23 cellular contexts compared by ENCODE assay signal in the genomic region with DNA sequence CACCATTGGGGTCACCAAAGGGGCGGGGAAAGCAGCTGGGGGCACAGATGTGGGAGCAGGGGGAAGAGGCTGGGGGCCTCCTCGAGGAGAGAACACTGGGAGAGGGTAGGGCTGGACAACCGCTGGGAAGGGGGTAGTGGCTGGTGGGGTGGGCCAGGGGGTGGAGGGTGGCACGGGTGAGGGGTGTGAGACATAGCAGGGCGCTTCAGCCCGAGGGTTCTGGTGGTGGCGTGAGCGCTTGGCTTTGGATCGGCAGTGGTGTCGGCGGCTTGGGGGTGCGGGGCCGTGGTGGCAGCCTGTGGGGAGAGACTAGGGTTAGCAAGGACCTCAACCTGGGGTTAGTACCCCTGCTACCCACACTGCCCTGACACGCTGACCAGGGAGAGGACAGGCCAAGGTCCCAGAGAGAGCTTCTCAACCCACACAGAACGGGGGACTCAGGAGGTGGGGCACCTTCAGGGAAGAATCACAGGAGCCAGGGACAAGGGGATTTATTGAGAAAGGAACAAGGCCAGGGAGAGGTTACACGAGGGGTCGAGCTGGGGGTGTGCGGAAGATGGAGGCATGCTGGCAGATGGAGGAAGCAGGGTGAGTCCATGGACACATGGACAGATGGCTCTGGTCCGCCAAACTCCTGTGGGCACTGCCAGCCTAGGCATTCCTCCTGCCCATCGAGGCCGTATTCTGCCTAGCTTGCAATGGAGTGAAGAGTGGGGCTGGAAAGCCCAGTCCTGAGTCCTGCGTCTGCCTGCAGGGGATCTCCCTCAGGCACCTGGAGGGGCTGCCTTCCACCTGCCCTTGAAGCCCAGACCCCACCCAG. TPM values are rescaled to one million over a fixed set of nuclear protein-coding genes. Genes with fewer than 3 reads are reported as not detected.
DNase-seq lines count a peak whose midpoint lies in the region; ATAC-seq and TF ChIP-seq lines count a peak whose summit lies in the region.
"Had no signal": no experiment of that assay in that cellular context is flagged by ENCODE, and none has a peak within 500 bp of the region (broad histone marks: within the 10 kb centered on the region; RNA-seq: fewer than 3 reads in every experiment).

No MANE protein-coding gene starts in this region.

- ATAC-seq in natural killer cell = peak in 2 of 3 donors; percentile 0 to 1
- ATAC-seq in natural killer cell treated with Interleukin-12 subunit alpha and Interleukin-12 subunit beta and Interleukin-15 and Interleukin-18, amount 100 ng/mL, for 72 hours = no peak
- peak; percentile 1 for ATAC-seq in effector memory CD8-positive, alpha-beta T cell (replicated peaks)
- ATAC-seq in upper lobe of right lung = no peak
- ATAC-seq in HG02642 (IDR thresholded peaks at IDR 0.05; ENCODE audit: poor library complexity, unreplicated experiment) = no peak
- ATAC-seq: activated naive CD4-positive, alpha-beta T cell treated with anti-CD3 and anti-CD28 coated beads, Interleukin-2, amount 50 U/mL, for 72 hours; body of pancreas; stimulated activated memory B cell treated with anti-CD40 and anti-IgM and Interleukin-4, amounts not matched to agents 10 μg/mL and 1 μg/mL and 100 μg/mL, for 72 hours had no signal

- no peak for TF ChIP-seq CTCF in natural killer cell (IDR thresholded peaks at IDR 0.05)
- no peak for TF ChIP-seq CTCF in neural crest cell (conservative IDR thresholded peaks at IDR 0.05)
- no peak for TF ChIP-seq CTCF in upper lobe of right lung (IDR thresholded peaks at IDR 0.05)

- intact Hi-C loops in natural killer cell (cut with micrococcal nuclease) = no loop called here
- intact Hi-C loops in upper lobe of right lung (cut with DNase I) = no loop called here

- DNase-seq in natural killer cell = no peak
- no peak for DNase-seq in natural killer cell treated with Interleukin-12 subunit alpha and Interleukin-12 subunit beta and Interleukin-15 and Interleukin-18, amount 100 ng/mL, for 72 hours (ENCODE audit: low spot score)
- DNase-seq in effector memory CD8-positive, alpha-beta T cell = peak in 2 of 3 experiments; percentile 28 to 30
- DNase-seq in neural crest cell (ENCODE audit: low read depth, low spot score) = no peak
- DNase-seq in upper lobe of right lung = peak; percentile 57
- DNase-seq in stimulated activated CD4-positive, alpha-beta T cell treated with anti-CD3 and anti-CD28 coated beads, Interleukin-15, amount 100 ng/mL, for 24 hours = no peak
- DNase-seq in NOMO-1 treated with DMSO at 0.1 percent for 48 hours (lab: John Stamatoyannopoulos, UW; ENCODE audit: unreplicated experiment) = no peak
- DNase-seq: activated CD4-positive, alpha-beta T cell treated with anti-CD3 and anti-CD28 coated beads, Interleukin-2, amount 10 ng/mL, durations not matched to agents 7 days and 5 days; GOT3; MV-4-11; NCI-H2081 had no signal

- no peaks in the 10 kb centered on the region for H3K27me3 ChIP-seq in upper lobe of right lung
- H3K27me3 ChIP-seq: body of pancreas, uterus had no signal

- peaks cover 0 to 26% of the 10 kb centered on the region in 2 donors for H3K4me1 Mint-ChIP-seq in natural killer cell
- no peaks in the 10 kb centered on the region for H3K4me1 Mint-ChIP-seq in natural killer cell treated with Interleukin-12 subunit alpha and Interleukin-12 subunit beta and Interleukin-15 and Interleukin-18, amount 100 ng/mL, for 72 hours (ENCODE audit: low read depth in 2 of 2)
- peaks cover 6 to 23% of the 10 kb centered on the region in 2 donors for H3K4me1 Mint-ChIP-seq in effector memory CD8-positive, alpha-beta T cell (ENCODE audit: low read depth in 2 of 2)
- no peaks in the 10 kb centered on the region for H3K4me1 Mint-ChIP-seq in neural crest cell
- H3K4me1 Mint-ChIP-seq: activated CD4-positive, alpha-beta T cell treated with anti-CD3 and anti-CD28 coated beads, Interleukin-2, amount 10 ng/mL, durations not matched to agents 7 days and 5 days had no signal

- no peaks in the 10 kb centered on the region for H3K27me3 Mint-ChIP-seq in natural killer cell (ENCODE audit: low read depth in 2 of 2)
- no peaks in the 10 kb centered on the region for H3K27me3 Mint-ChIP-seq in natural killer cell treated with Interleukin-12 subunit alpha and Interleukin-12 subunit beta and Interleukin-15 and Interleukin-18, amount 100 ng/mL, for 72 hours
- H3K27me3 Mint-ChIP-seq in effector memory CD8-positive, alpha-beta T cell = no peaks in the 10 kb centered on the region
- H3K27me3 Mint-ChIP-seq in neural crest cell (ENCODE audit: low read depth) = no peaks in the 10 kb centered on the region
- H3K27me3 Mint-ChIP-seq: activated CD4-positive, alpha-beta T cell treated with anti-CD3 and anti-CD28 coated beads, Interleukin-2, amount 10 ng/mL, durations not matched to agents 7 days and 5 days; dendritic cell treated with granulocyte-macrophage colony-stimulating factor and Interleukin-4, amounts not matched to agents 40 ng/mL and 50 ng/mL, for 4 days; stimulated activated memory B cell treated with anti-CD40 and anti-IgM and Interleukin-4, amounts not matched to agents 10 μg/mL and 1 μg/mL and 100 μg/mL, for 72 hours had no signal

- no peak overlapping the region for H3K27ac ChIP-seq in upper lobe of right lung

- H3K36me3 ChIP-seq in upper lobe of right lung = peaks cover 96% of the 10 kb centered on the region
- H3K36me3 ChIP-seq: uterus had no signal

- H3K4me3 Mint-ChIP-seq in natural killer cell (no peak overlapping the region), neural crest cell (no peak overlapping the region)
- no peak overlapping the region for H3K4me3 Mint-ChIP-seq in natural killer cell treated with Interleukin-12 subunit alpha and Interleukin-12 subunit beta and Interleukin-15 and Interleukin-18, amount 100 ng/mL, for 72 hours
- H3K4me3 Mint-ChIP-seq in effector memory CD8-positive, alpha-beta T cell = peak overlapping the region; percentile 41 to 64
- H3K4me3 Mint-ChIP-seq: activated CD4-positive, alpha-beta T cell treated with anti-CD3 and anti-CD28 coated beads, Interleukin-2, amount 10 ng/mL, durations not matched to agents 7 days and 5 days; dendritic cell treated with granulocyte-macrophage colony-stimulating factor and Interleukin-4, amounts not matched to agents 40 ng/mL and 50 ng/mL, for 4 days; stimulated activated memory B cell treated with anti-CD40 and anti-IgM and Interleukin-4, amounts not matched to agents 10 μg/mL and 1 μg/mL and 100 μg/mL, for 72 hours had no signal

- no peaks in the 10 kb centered on the region for H3K9me3 ChIP-seq in upper lobe of right lung
- H3K9me3 ChIP-seq: body of pancreas, prostate gland, uterus had no signal

- H3K27ac Mint-ChIP-seq in natural killer cell = peak overlapping the region; percentile 59 to 81
- H3K27ac Mint-ChIP-seq in natural killer cell treated with Interleukin-12 subunit alpha and Interleukin-12 subunit beta and Interleukin-15 and Interleukin-18, amount 100 ng/mL, for 72 hours = no peak overlapping the region
- H3K27ac Mint-ChIP-seq in effector memory CD8-positive, alpha-beta T cell = peak overlapping the region in 1 of 2 donors; percentile 80
- H3K27ac Mint-ChIP-seq in neural crest cell (ENCODE audit: unreplicated experiment) = peak overlapping the region; percentile 19
- H3K27ac Mint-ChIP-seq: activated CD4-positive, alpha-beta T cell treated with anti-CD3 and anti-CD28 coated beads, Interleukin-2, amount 10 ng/mL, durations not matched to agents 7 days and 5 days; dendritic cell treated with granulocyte-macrophage colony-stimulating factor and Interleukin-4, amounts not matched to agents 40 ng/mL and 50 ng/mL, for 4 days; stimulated activated memory B cell treated with anti-CD40 and anti-IgM and Interleukin-4, amounts not matched to agents 10 μg/mL and 1 μg/mL and 100 μg/mL, for 72 hours had no signal

- no peaks in the 10 kb centered on the region for H3K36me3 Mint-ChIP-seq in natural killer cell
- H3K36me3 Mint-ChIP-seq in natural killer cell treated with Interleukin-12 subunit alpha and Interleukin-12 subunit beta and Interleukin-15 and Interleukin-18, amount 100 ng/mL, for 72 hours = no peaks in the 10 kb centered on the region
- no peaks in the 10 kb centered on the region for H3K36me3 Mint-ChIP-seq in effector memory CD8-positive, alpha-beta T cell (ENCODE audit: insufficient read depth)
- peaks cover 4% of the 10 kb centered on the region for H3K36me3 Mint-ChIP-seq in neural crest cell (ENCODE audit: low read depth)

- no peak overlapping the region for H3K4me3 ChIP-seq in upper lobe of right lung
- H3K4me3 ChIP-seq: body of pancreas, lung, prostate gland, uterus had no signal

- H3K9me3 Mint-ChIP-seq in natural killer cell = no peaks in the 10 kb centered on the region
- no peaks in the 10 kb centered on the region for H3K9me3 Mint-ChIP-seq in natural killer cell treated with Interleukin-12 subunit alpha and Interleukin-12 subunit beta and Interleukin-15 and Interleukin-18, amount 100 ng/mL, for 72 hours
- no peaks in the 10 kb centered on the region for H3K9me3 Mint-ChIP-seq in effector memory CD8-positive, alpha-beta T cell
- no peaks in the 10 kb centered on the region for H3K9me3 Mint-ChIP-seq in neural crest cell
- H3K9me3 Mint-ChIP-seq: activated CD4-positive, alpha-beta T cell treated with anti-CD3 and anti-CD28 coated beads, Interleukin-2, amount 10 ng/mL, durations not matched to agents 7 days and 5 days; activated naive CD4-positive, alpha-beta T cell treated with anti-CD3 and anti-CD28 coated beads, Interleukin-2, amount 50 U/mL, for 72 hours; dendritic cell treated with granulocyte-macrophage colony-stimulating factor and Interleukin-4, amounts not matched to agents 40 ng/mL and 50 ng/mL, for 4 days; stimulated activated memory B cell treated with anti-CD40 and anti-IgM and Interleukin-4, amounts not matched to agents 10 μg/mL and 1 μg/mL and 100 μg/mL, for 72 hours had no signal

- H3K4me1 ChIP-seq in upper lobe of right lung = peaks cover 16% of the 10 kb centered on the region
- H3K4me1 ChIP-seq: prostate gland, uterus had no signal

RNA-seq across cellular contexts. Expression of gene PER1, which starts 8.4 kb away (rescaled TPM):
- total RNA-seq in natural killer cell (1,000 to 10,000 TPM in 1 of 3 donors, 100 to 1,000 TPM in 2; 636 to 1,422 (median 923) TPM), neural crest cell (38.3 and 51.6 TPM in 2 replicates), upper lobe of right lung (350 TPM)
- 10 to 100 TPM; 16.9 to 42.7 TPM for total RNA-seq in natural killer cell treated with Interleukin-12 subunit alpha and Interleukin-12 subunit beta and Interleukin-15 and Interleukin-18, amount 100 ng/mL, for 72 hours

RNA-seq across cellular contexts. Expression of gene VAMP2, which starts 19.0 kb away (rescaled TPM):
- 100 to 1,000 TPM; 191 to 315 (median 234) TPM for total RNA-seq in natural killer cell
- total RNA-seq in natural killer cell treated with Interleukin-12 subunit alpha and Interleukin-12 subunit beta and Interleukin-15 and Interleukin-18, amount 100 ng/mL, for 72 hours = 10 to 100 TPM; 54.6 to 73.0 TPM
- 47.2 and 49.7 TPM in 2 replicates for total RNA-seq in neural crest cell
- 78.1 TPM for total RNA-seq in upper lobe of right lung

RNA-seq across cellular contexts. Expression of gene HES7, which starts 19.9 kb away (rescaled TPM):
- under 1 TPM; 0.50 to 0.77 (median 0.61) TPM for total RNA-seq in natural killer cell
- not detected for total RNA-seq in natural killer cell treated with Interleukin-12 subunit alpha and Interleukin-12 subunit beta and Interleukin-15 and Interleukin-18, amount 100 ng/mL, for 72 hours
- total RNA-seq in neural crest cell = 0.41 and 0.56 TPM in 2 replicates
- total RNA-seq in upper lobe of right lung = not detected
- total RNA-seq: body of pancreas, glomerular endothelial cell had no signal

RNA-seq across cellular contexts. Expression of gene ALOXE3, which starts 25.5 kb away (rescaled TPM):
- not detected for total RNA-seq in natural killer cell
- not detected for total RNA-seq in natural killer cell treated with Interleukin-12 subunit alpha and Interleukin-12 subunit beta and Interleukin-15 and Interleukin-18, amount 100 ng/mL, for 72 hours
- total RNA-seq in neural crest cell = 0.09 TPM in 1 of 2 replicates, not detected in the other
- total RNA-seq in upper lobe of right lung = not detected
- total RNA-seq: activated CD4-positive, alpha-beta T cell treated with anti-CD3 and anti-CD28 coated beads, Interleukin-2, amount 10 ng/mL, durations not matched to agents 7 days and 5 days; body of pancreas; Daoy; epithelial cell of proximal tubule; glomerular endothelial cell; myocyte had no signal

RNA-seq across cellular contexts. Expression of gene TMEM107, which starts 32.4 kb away (rescaled TPM):
- 100 to 1,000 TPM in 1 of 3 donors, 10 to 100 TPM in 2; 48.9 to 101 (median 96.1) TPM for total RNA-seq in natural killer cell
- 10 to 100 TPM; 31.5 to 43.5 TPM for total RNA-seq in natural killer cell treated with Interleukin-12 subunit alpha and Interleukin-12 subunit beta and Interleukin-15 and Interleukin-18, amount 100 ng/mL, for 72 hours
- total RNA-seq in neural crest cell = 41.4 and 45.7 TPM in 2 replicates
- total RNA-seq in upper lobe of right lung = 9.3 TPM

Comparison
In these comparisons a context has a peak if more than half of its experiments do, and no peak if none do; other contexts are left out.
1. ATAC-seq: peak in natural killer cell (2 of 3) and effector memory CD8-positive, alpha-beta T cell (single experiment); none in natural killer cell treated with Interleukin-12 subunit alpha and Interleukin-12 subunit beta and Interleukin-15 and Interleukin-18, amount 100 ng/mL, for 72 hours (0 of 2), upper lobe of right lung (single experiment) and HG02642 (single experiment).
2. H3K27ac Mint-ChIP-seq: peak in natural killer cell (2 of 2) and neural crest cell (single experiment); none in natural killer cell treated with Interleukin-12 subunit alpha and Interleukin-12 subunit beta and Interleukin-15 and Interleukin-18, amount 100 ng/mL, for 72 hours (0 of 2).
3. DNase-seq: peak in effector memory CD8-positive, alpha-beta T cell (2 of 3) and upper lobe of right lung (single experiment); none in natural killer cell (single experiment), natural killer cell treated with Interleukin-12 subunit alpha and Interleukin-12 subunit beta and Interleukin-15 and Interleukin-18, amount 100 ng/mL, for 72 hours (single experiment), neural crest cell (single experiment), stimulated activated CD4-positive, alpha-beta T cell treated with anti-CD3 and anti-CD28 coated beads, Interleukin-15, amount 100 ng/mL, for 24 hours (single experiment) and NOMO-1 treated with DMSO at 0.1 percent for 48 hours (single experiment).
4. H3K4me3 Mint-ChIP-seq: peak in effector memory CD8-positive, alpha-beta T cell (2 of 2); none in natural killer cell (single experiment), natural killer cell treated with Interleukin-12 subunit alpha and Interleukin-12 subunit beta and Interleukin-15 and Interleukin-18, amount 100 ng/mL, for 72 hours (single experiment) and neural crest cell (single experiment).